Comparison of ENCODE assay signal across 33 cellular contexts in genomic region chr2:124533226-124533954, GRCh38.
"Had no signal": no experiment of that assay in that cellular context is flagged by ENCODE, and none has a peak within 500 bp of the region (broad histone marks: within the 10 kb centered on the region; RNA-seq: fewer than 3 reads in every experiment).

No MANE protein-coding gene starts in this region.

- H3K9me3 ChIP-seq: ascending aorta, Peyer's patch had no signal

- H3K4me3 ChIP-seq: ascending aorta, cardiac muscle cell, Peyer's patch had no signal

- H3K36me3 Mint-ChIP-seq: activated CD8-positive, alpha-beta memory T cell treated with anti-CD3 and anti-CD28 coated beads, Interleukin-2, amount 10 ng/mL, durations not matched to agents 7 days and 5 days; activated naive CD4-positive, alpha-beta T cell treated with anti-CD3 and anti-CD28 coated beads, Interleukin-2, amount 50 U/mL, for 24 hours; activated naive CD8-positive, alpha-beta T cell treated with anti-CD3 and anti-CD28 coated beads, Interleukin-2, amount 10 ng/mL, durations not matched to agents 7 days and 5 days had no signal

- H3K4me3 Mint-ChIP-seq: activated CD4-positive, alpha-beta memory T cell treated with anti-CD3 and anti-CD28 coated beads, Interleukin-2, amount 10 ng/mL, durations not matched to agents 7 days and 5 days; activated CD8-positive, alpha-beta memory T cell treated with anti-CD3 and anti-CD28 coated beads, Interleukin-2, amount 10 ng/mL, durations not matched to agents 7 days and 5 days; activated naive CD4-positive, alpha-beta T cell treated with anti-CD3 and anti-CD28 coated beads, Interleukin-2, amount 50 U/mL, for 24 hours; activated naive CD8-positive, alpha-beta T cell treated with anti-CD3 and anti-CD28 coated beads, Interleukin-2, amount 10 ng/mL, durations not matched to agents 7 days and 5 days; activated T-cell treated with anti-CD3 and anti-CD28 coated beads, Interleukin-2, amount 50 U/mL, for 72 hours; activated T-helper 17 cell treated with anti-CD3 and anti-CD28 coated beads, Interleukin-2, amount 50 U/mL, for 72 hours had no signal

- H3K36me3 ChIP-seq: ascending aorta, cardiac muscle cell, Peyer's patch had no signal

- H3K27me3 ChIP-seq: ascending aorta, cardiac muscle cell, Peyer's patch had no signal

- ATAC-seq: activated CD8-positive, alpha-beta memory T cell treated with anti-CD3 and anti-CD28 coated beads, Interleukin-2, amount 10 ng/mL, durations not matched to agents 7 days and 5 days; activated T-cell treated with anti-CD3 and anti-CD28 coated beads, Interleukin-2, amount 50 U/mL, for 72 hours; activated T-helper 17 cell treated with anti-CD3 and anti-CD28 coated beads, Interleukin-2, amount 50 U/mL, for 72 hours; PC-3 had no signal

- H3K27ac Mint-ChIP-seq: activated CD4-positive, alpha-beta memory T cell treated with anti-CD3 and anti-CD28 coated beads, Interleukin-2, amount 10 ng/mL, durations not matched to agents 7 days and 5 days; activated CD8-positive, alpha-beta memory T cell treated with anti-CD3 and anti-CD28 coated beads, Interleukin-2, amount 10 ng/mL, durations not matched to agents 7 days and 5 days; activated naive CD4-positive, alpha-beta T cell treated with anti-CD3 and anti-CD28 coated beads, Interleukin-2, amount 50 U/mL, for 24 hours; activated naive CD8-positive, alpha-beta T cell treated with anti-CD3 and anti-CD28 coated beads, Interleukin-2, amount 10 ng/mL, durations not matched to agents 7 days and 5 days; activated T-cell treated with anti-CD3 and anti-CD28 coated beads, Interleukin-2, amount 50 U/mL, for 72 hours; activated T-helper 17 cell treated with anti-CD3 and anti-CD28 coated beads, Interleukin-2, amount 50 U/mL, for 72 hours had no signal

- H3K27me3 Mint-ChIP-seq: activated CD4-positive, alpha-beta memory T cell treated with anti-CD3 and anti-CD28 coated beads, Interleukin-2, amount 10 ng/mL, durations not matched to agents 7 days and 5 days; activated CD8-positive, alpha-beta memory T cell treated with anti-CD3 and anti-CD28 coated beads, Interleukin-2, amount 10 ng/mL, durations not matched to agents 7 days and 5 days; activated naive CD8-positive, alpha-beta T cell treated with anti-CD3 and anti-CD28 coated beads, Interleukin-2, amount 10 ng/mL, durations not matched to agents 7 days and 5 days; activated T-helper 17 cell treated with anti-CD3 and anti-CD28 coated beads, Interleukin-2, amount 50 U/mL, for 72 hours had no signal

- H3K4me1 Mint-ChIP-seq: activated CD4-positive, alpha-beta memory T cell treated with anti-CD3 and anti-CD28 coated beads, Interleukin-2, amount 10 ng/mL, durations not matched to agents 7 days and 5 days; activated CD8-positive, alpha-beta memory T cell treated with anti-CD3 and anti-CD28 coated beads, Interleukin-2, amount 10 ng/mL, durations not matched to agents 7 days and 5 days; activated naive CD4-positive, alpha-beta T cell treated with anti-CD3 and anti-CD28 coated beads, Interleukin-2, amount 50 U/mL, for 24 hours; activated naive CD8-positive, alpha-beta T cell treated with anti-CD3 and anti-CD28 coated beads, Interleukin-2, amount 10 ng/mL, durations not matched to agents 7 days and 5 days; activated T-helper 17 cell treated with anti-CD3 and anti-CD28 coated beads, Interleukin-2, amount 50 U/mL, for 72 hours had no signal

- H3K27ac ChIP-seq: ascending aorta, cardiac muscle cell, Peyer's patch, VCaP had no signal

- DNase-seq: activated CD4-positive, alpha-beta memory T cell treated with anti-CD3 and anti-CD28 coated beads, Interleukin-2, amount 10 ng/mL, durations not matched to agents 7 days and 5 days; activated CD4-positive, alpha-beta T cell treated with anti-CD3 and anti-CD28 coated beads for 1 hour; activated CD4-positive, alpha-beta T cell treated with anti-CD3 and anti-CD28 coated beads for 48 hours; activated CD4-positive, CD25-positive, alpha-beta regulatory T cell; activated CD8-positive, alpha-beta memory T cell treated with anti-CD3 and anti-CD28 coated beads for 24 hours; activated CD8-positive, alpha-beta memory T cell treated with anti-CD3 and anti-CD28 coated beads, Interleukin-2, amount 10 ng/mL, durations not matched to agents 7 days and 5 days; activated CD8-positive, alpha-beta memory T cell treated with anti-CD3 and anti-CD28 coated beads, Interleukin-2, amount 50 U/mL, for 48 hours; activated effector memory CD4-positive, alpha-beta T cell treated with anti-CD3 and anti-CD28 coated beads, Interleukin-2, amount 50 U/mL, for 16 hours; activated naive CD4-positive, alpha-beta T cell; activated naive CD8-positive, alpha-beta T cell treated with anti-CD3 and anti-CD28 coated beads, Interleukin-2, amount 10 ng/mL, durations not matched to agents 7 days and 5 days; activated T-cell treated with anti-CD3 and anti-CD28 coated beads, Interleukin-2, amount 50 U/mL, for 72 hours; amygdala; Karpas-422; KBM-7; NCI-H1105 treated with DMSO at 0.1 percent for 48 hours; NCI-H1436; NCI-H1694; NCI-H1930; NCI-H2081 treated with DMSO at 0.1 percent for 48 hours; NCI-H345; NCI-H524 treated with DMSO at 0.1 percent for 48 hours; PC-3; Peyer's patch; RPMI8226; SW 1271; T-helper 1 cell; T-helper 2 cell; T-helper 9 cell had no signal

- H3K4me1 ChIP-seq: Peyer's patch had no signal
